Comparison of ENCODE assay signal across 34 cellular contexts in the genomic region with DNA sequence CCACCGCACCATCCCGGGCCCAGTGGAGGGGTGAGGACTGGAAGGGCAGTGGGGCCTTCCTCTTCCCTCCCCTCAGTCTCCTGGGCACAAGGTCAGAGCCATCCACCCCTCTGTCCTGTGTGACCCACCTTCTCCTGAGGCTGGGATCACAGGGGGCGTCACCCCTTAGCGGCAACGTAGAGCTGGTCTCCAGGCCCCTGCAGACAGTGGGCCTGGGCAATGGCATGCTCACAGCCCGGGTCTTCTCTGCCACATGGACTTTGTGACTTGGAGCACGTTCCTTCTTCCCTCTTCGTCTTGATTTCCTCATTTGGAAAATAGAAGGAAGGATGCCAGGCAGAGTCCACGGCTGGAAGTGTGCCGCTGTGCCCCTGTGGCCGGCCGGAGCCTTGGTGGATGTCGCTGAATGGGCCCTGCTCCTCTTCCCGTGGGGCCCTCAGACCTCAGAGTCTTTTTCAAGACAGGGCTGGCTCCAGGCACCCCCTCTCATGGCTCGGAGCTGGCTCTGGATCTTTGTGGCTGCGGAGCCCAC. TPM values are rescaled to one million over a fixed set of nuclear protein-coding genes. Genes with fewer than 3 reads are reported as not detected.
DNase-seq lines count a peak whose midpoint lies in the region; ATAC-seq and TF ChIP-seq lines count a peak whose summit lies in the region.
"Had no signal": no experiment of that assay in that cellular context is flagged by ENCODE, and none has a peak within 500 bp of the region (broad histone marks: within the 10 kb centered on the region; RNA-seq: fewer than 3 reads in every experiment).

No MANE protein-coding gene starts in this region.

- H3K9me3 ChIP-seq in BLaER1 treated with 17β-estradiol and CSF1 and Interleukin-3, amounts not matched to agents 10 nM and 100 nM (replicated peaks in 1 of 11), result no peaks in the 10 kb centered on the region
- H3K9me3 ChIP-seq in body of pancreas, result no peaks in the 10 kb centered on the region
- H3K9me3 ChIP-seq in mesenchymal stem cell (ENCODE audit: control insufficient read depth, low read length), result no peaks in the 10 kb centered on the region
- no peaks in the 10 kb centered on the region for H3K9me3 ChIP-seq in skeletal muscle tissue (ENCODE audit: control insufficient read depth in 3 of 3, low read length in 3 of 3)
- H3K9me3 ChIP-seq: breast epithelium, HAP-1, spleen, vagina had no signal

- intact Hi-C loops in body of pancreas (cut with DNase I), result no loop called here

- H3K79me1 ChIP-seq in mesenchymal stem cell (replicated peaks; ENCODE audit: low read length, poor library complexity, severe bottlenecking), result peaks cover 46% of the 10 kb centered on the region

- H4K20me1 ChIP-seq in BLaER1 treated with 17β-estradiol and CSF1 and Interleukin-3, amounts not matched to agents 10 nM and 100 nM, result peaks cover 94 to 100% (median 99%) of the 10 kb centered on the region in 11 experiments

- H3K4me2 ChIP-seq in BLaER1 treated with 17β-estradiol and CSF1 and Interleukin-3, amounts not matched to agents 10 nM and 100 nM, result peak overlapping the region in 10 of 11 experiments; percentile 13 to 99 (median 59); a peak in 20 of 22 replicates
- H3K4me2 ChIP-seq in mesenchymal stem cell (ENCODE audit: low read length, poor library complexity, severe bottlenecking), result no peak overlapping the region

- no peaks in the 10 kb centered on the region for H3K4me1 Mint-ChIP-seq in activated naive CD4-positive, alpha-beta T cell treated with anti-CD3 and anti-CD28 coated beads, Interleukin-2, amount 10 ng/mL, durations not matched to agents 7 days and 5 days

- no peaks in the 10 kb centered on the region for H3K36me3 Mint-ChIP-seq in activated naive CD4-positive, alpha-beta T cell treated with anti-CD3 and anti-CD28 coated beads, Interleukin-2, amount 10 ng/mL, durations not matched to agents 7 days and 5 days
- H3K36me3 Mint-ChIP-seq: naive thymus-derived CD8-positive, alpha-beta T cell had no signal

- H2BK120ac ChIP-seq in mesenchymal stem cell (ENCODE audit: low read depth, low read length), result no peak overlapping the region

- H2AK5ac ChIP-seq in mesenchymal stem cell (ENCODE audit: low read length, severe bottlenecking), result peak overlapping the region; percentile 24

- H3K9ac ChIP-seq in BLaER1 treated with 17β-estradiol and CSF1 and Interleukin-3, amounts not matched to agents 10 nM and 100 nM, result peak overlapping the region in 10 of 11 experiments; percentile 2 to 60 (median 25); a peak in 11 of 22 replicates
- no peak overlapping the region for H3K9ac ChIP-seq in mesenchymal stem cell (ENCODE audit: low read length)
- H3K9ac ChIP-seq in skeletal muscle tissue (ENCODE audit: low read depth in 1 of 3, low read length in 3 of 3), result peak overlapping the region; percentile 51 to 81 (median 70)

- H4K91ac ChIP-seq in mesenchymal stem cell (ENCODE audit: low read length), result no peak overlapping the region

- no peak overlapping the region for H3K4me3 Mint-ChIP-seq in activated naive CD4-positive, alpha-beta T cell treated with anti-CD3 and anti-CD28 coated beads, Interleukin-2, amount 10 ng/mL, durations not matched to agents 7 days and 5 days
- H3K4me3 Mint-ChIP-seq: B cell; naive thymus-derived CD8-positive, alpha-beta T cell had no signal

- no peak overlapping the region for H2BK12ac ChIP-seq in mesenchymal stem cell (ENCODE audit: low read length in 2 of 2)

- no peak for TF ChIP-seq CTCF in body of pancreas (IDR thresholded peaks at IDR 0.05)

- H2BK15ac ChIP-seq in mesenchymal stem cell (ENCODE audit: low read depth, poor library complexity, severe bottlenecking), result no peak overlapping the region

- H3K27ac Mint-ChIP-seq in activated naive CD4-positive, alpha-beta T cell treated with anti-CD3 and anti-CD28 coated beads, Interleukin-2, amount 10 ng/mL, durations not matched to agents 7 days and 5 days, result no peak overlapping the region
- H3K27ac Mint-ChIP-seq: B cell; naive thymus-derived CD8-positive, alpha-beta T cell had no signal

- CTCF ChIA-PET in activated naive CD4-positive, alpha-beta T cell treated with anti-CD3 and anti-CD28 coated beads, Interleukin-2, amount 10 ng/mL, durations not matched to agents 7 days and 5 days (lab: Charles Lee), result no interaction called here

- no peak overlapping the region for H3K18ac ChIP-seq in mesenchymal stem cell (ENCODE audit: low read depth in 1 of 2, low read length in 2 of 2)

- H3K27me3 ChIP-seq in BLaER1 treated with 17β-estradiol and CSF1 and Interleukin-3, amounts not matched to agents 10 nM and 100 nM, result no peaks in the 10 kb centered on the region
- no peaks in the 10 kb centered on the region for H3K27me3 ChIP-seq in body of pancreas
- no peaks in the 10 kb centered on the region for H3K27me3 ChIP-seq in mesenchymal stem cell (ENCODE audit: control insufficient read depth in 1 of 2, insufficient read depth in 1 of 2, low read length in 2 of 2)
- H3K27me3 ChIP-seq in skeletal muscle tissue (ENCODE audit: control insufficient read depth in 3 of 3, insufficient read depth in 3 of 3, low read length in 3 of 3), result no peaks in the 10 kb centered on the region
- H3K27me3 ChIP-seq: breast epithelium, spleen, vagina had no signal

- no peak overlapping the region for H3K14ac ChIP-seq in mesenchymal stem cell (ENCODE audit: low read length in 2 of 2)

- ATAC-seq in body of pancreas, result no peak
- ATAC-seq: K562; naive thymus-derived CD8-positive, alpha-beta T cell; PC-3 had no signal

- DNase-seq in body of pancreas, result no peak
- no peak for DNase-seq in mesenchymal stem cell
- no peak for DNase-seq in epidermal melanocyte (ENCODE audit: insufficient read length, low spot score)
- DNase-seq in occipital lobe (lab: John Stamatoyannopoulos, UW), result no peak
- no peak for DNase-seq in NCI-H187 treated with DMSO at 0.1 percent for 48 hours (lab: John Stamatoyannopoulos, UW)
- DNase-seq in activated naive CD4-positive, alpha-beta T cell treated with anti-CD3 and anti-CD28 coated beads, Interleukin-2, amount 10 ng/mL, durations not matched to agents 7 days and 5 days, result no peak
- DNase-seq: activated CD4-positive, alpha-beta T cell treated with anti-CD3 and anti-CD28 coated beads, Interleukin-2, amount 50 U/mL, for 1 hour; activated naive CD4-positive, alpha-beta T cell treated with Interleukin-2 at 50 U/mL for 16 hours; amniotic stem cell; COR-L47; DMS79 treated with DMSO at 0.1 percent for 48 hours; effector CD8-positive, alpha-beta T cell; GF-D8; kidney glomerular epithelial cell; mesendoderm; naive thymus-derived CD8-positive, alpha-beta T cell; NCI-H1105; NCI-H2029; NCI-H526; NK-92 treated with Interleukin-12 subunit alpha and Interleukin-12 subunit beta, amount 100 ng/mL, for 24 hours; PC-3; retina; SIG-M5; spleen; substantia nigra; SW 1271; T-helper 9 cell had no signal

- no peak overlapping the region for H3K4ac ChIP-seq in mesenchymal stem cell (ENCODE audit: low read depth in 1 of 2, low read length in 2 of 2)

- TF ChIP-seq POLR2A in body of pancreas (IDR thresholded peaks at IDR 0.05), result no peak

- H3K23ac ChIP-seq in mesenchymal stem cell (ENCODE audit: low read length in 2 of 2), result no peak overlapping the region

- no peaks in the 10 kb centered on the region for H3K9me3 Mint-ChIP-seq in activated naive CD4-positive, alpha-beta T cell treated with anti-CD3 and anti-CD28 coated beads, Interleukin-2, amount 10 ng/mL, durations not matched to agents 7 days and 5 days
- H3K9me3 Mint-ChIP-seq: naive thymus-derived CD8-positive, alpha-beta T cell had no signal

- no peak overlapping the region for H2AFZ ChIP-seq in mesenchymal stem cell (ENCODE audit: low read depth, low read length)

- no peak overlapping the region for H3K4me3 ChIP-seq in BLaER1 treated with 17β-estradiol and CSF1 and Interleukin-3, amounts not matched to agents 10 nM and 100 nM
- H3K4me3 ChIP-seq in body of pancreas (no peak overlapping the region), mesenchymal stem cell (ENCODE audit: insufficient read depth in 1 of 2, low read depth in 1 of 2, low read length in 2 of 2) (no peak overlapping the region), skeletal muscle tissue (ENCODE audit: low read length in 3 of 3) (peak overlapping the region in 2 of 3 donors; percentile 17 to 52)
- H3K4me3 ChIP-seq: breast epithelium, HAP-1, K562, spleen, vagina had no signal

- peaks cover 0 to 44% (median 0%) of the 10 kb centered on the region in 11 experiments; a peak in 5 of 22 replicates for H3K36me3 ChIP-seq in BLaER1 treated with 17β-estradiol and CSF1 and Interleukin-3, amounts not matched to agents 10 nM and 100 nM
- H3K36me3 ChIP-seq in body of pancreas (replicated peaks in 1 of 2; ENCODE audit: insufficient read depth in 1 of 2, low read depth in 2 of 2) (no peaks in the 10 kb centered on the region), mesenchymal stem cell (ENCODE audit: control insufficient read depth in 1 of 2, insufficient read depth in 2 of 2, low read depth in 1 of 2, low read length in 2 of 2) (peaks cover 5 to 14% of the 10 kb centered on the region in 2 experiments), skeletal muscle tissue (ENCODE audit: control insufficient read depth in 3 of 3, insufficient read depth in 3 of 3, low read length in 3 of 3) (no peaks in the 10 kb centered on the region)
- H3K36me3 ChIP-seq: breast epithelium, HAP-1, spleen, vagina had no signal

- H2BK5ac ChIP-seq in mesenchymal stem cell (ENCODE audit: low read depth, low read length, poor library complexity, severe bottlenecking), result no peak overlapping the region

- peaks cover 91 to 100% (median 99%) of the 10 kb centered on the region in 10 experiments for H3K4me1 ChIP-seq in BLaER1 treated with 17β-estradiol and CSF1 and Interleukin-3, amounts not matched to agents 10 nM and 100 nM
- H3K4me1 ChIP-seq in body of pancreas (peaks cover 99% of the 10 kb centered on the region), mesenchymal stem cell (ENCODE audit: control insufficient read depth, insufficient read depth, low read depth, low read length) (peaks cover 87% of the 10 kb centered on the region), skeletal muscle tissue (ENCODE audit: control insufficient read depth in 3 of 3, insufficient read depth in 3 of 3, low read length in 3 of 3) (peaks cover 98 to 100% (median 100%) of the 10 kb centered on the region in 3 donors)
- H3K4me1 ChIP-seq: HAP-1 had no signal

- H4K8ac ChIP-seq in mesenchymal stem cell (ENCODE audit: low read length), result no peak overlapping the region

- WGBS in body of pancreas, 2 donors, result 67 to 68% methylated on average over 14 to 16 of the region's 16 CpGs
- 94% methylated on average over 16 of the region's 16 CpGs for WGBS in mesenchymal stem cell

- H3K27ac ChIP-seq in BLaER1 treated with 17β-estradiol and CSF1 and Interleukin-3, amounts not matched to agents 10 nM and 100 nM, result peak overlapping the region in 2 of 11 experiments; percentile 13 to 32; a peak in 3 of 22 replicates
- peak overlapping the region in 3 of 4 donors; percentile 5 to 70 (median 38) for H3K27ac ChIP-seq in body of pancreas
- H3K27ac ChIP-seq in mesenchymal stem cell (ENCODE audit: low read length, poor library complexity, severe bottlenecking), result no peak overlapping the region
- H3K27ac ChIP-seq in skeletal muscle tissue (ENCODE audit: low read depth, low read length), result peak overlapping the region; percentile 37
- H3K27ac ChIP-seq: vagina had no signal

- no peaks in the 10 kb centered on the region for H3K27me3 Mint-ChIP-seq in activated naive CD4-positive, alpha-beta T cell treated with anti-CD3 and anti-CD28 coated beads, Interleukin-2, amount 10 ng/mL, durations not matched to agents 7 days and 5 days
- H3K27me3 Mint-ChIP-seq: B cell; naive thymus-derived CD8-positive, alpha-beta T cell had no signal

RNA-seq across cellular contexts. Expression of a gene that starts 10.0 kb away (rescaled TPM):
- total RNA-seq in body of pancreas (10 to 100 TPM; 31.4 to 41.9 TPM), skeletal muscle tissue (11.5 TPM), occipital lobe (6.6 TPM)
- polyA plus RNA-seq in mesenchymal stem cell (2013, experiment 1 of 2), result 37.8 TPM
- polyA plus RNA-seq in mesenchymal stem cell (2013, experiment 2 of 2), result 38.3 TPM

Comparison
In these comparisons a context has a peak if more than half of its experiments do, and no peak if none do; other contexts are left out.
1. H3K4me3 ChIP-seq: peak in skeletal muscle tissue (2 of 3); none in BLaER1 treated with 17β-estradiol and CSF1 and Interleukin-3, amounts not matched to agents 10 nM and 100 nM (0 of 10), body of pancreas (0 of 2) and mesenchymal stem cell (0 of 2).